ENCODE assay signal across 8 cellular contexts in the genomic region with DNA sequence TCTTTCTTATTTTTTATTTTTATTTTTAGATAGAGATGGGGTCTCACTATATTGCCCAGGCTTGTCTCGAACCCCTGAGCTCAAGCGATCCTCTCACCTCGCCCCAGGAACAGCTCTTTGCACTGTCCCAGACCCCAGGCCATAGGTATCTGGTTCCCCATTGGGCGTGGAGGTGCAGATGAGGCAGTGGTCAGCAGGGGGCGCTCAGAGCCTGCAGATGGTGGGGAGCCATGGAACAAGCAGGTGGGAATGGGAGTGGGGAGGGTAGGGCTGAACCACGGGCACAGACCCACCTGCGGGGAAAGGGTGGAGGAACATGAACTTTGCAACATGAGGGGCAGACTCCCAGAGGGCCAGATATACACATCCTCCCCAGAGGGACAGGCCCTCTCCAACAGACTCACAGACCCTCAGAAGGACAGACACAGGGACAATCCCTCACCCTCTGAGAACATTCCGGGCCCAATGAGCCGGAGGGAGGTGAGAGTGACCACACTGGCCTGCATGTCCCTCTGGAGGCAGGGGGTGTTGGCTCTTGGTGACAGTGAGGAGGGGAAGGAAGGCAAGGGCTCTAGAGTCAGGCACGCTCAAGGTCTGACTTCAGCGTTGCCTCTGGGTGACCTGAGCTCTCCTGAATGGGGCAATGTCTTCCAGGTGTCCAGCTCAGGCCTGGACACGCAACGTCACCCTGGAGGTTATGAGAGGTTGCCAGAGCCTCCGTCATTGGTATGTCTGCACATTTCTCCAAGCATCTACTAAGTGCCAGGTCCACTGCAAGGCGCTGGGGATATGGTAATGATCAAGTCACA. TPM values are rescaled to one million over a fixed set of nuclear protein-coding genes. Genes with fewer than 3 reads are reported as not detected.
DNase-seq lines count a peak whose midpoint lies in the region; ATAC-seq and TF ChIP-seq lines count a peak whose summit lies in the region.

No MANE protein-coding gene starts in this region.

- CTCF ChIA-PET in activated CD8-positive, alpha-beta memory T cell treated with anti-CD3 and anti-CD28 coated beads, Interleukin-2, amount 10 ng/mL, durations not matched to agents 7 days and 5 days (lab: Charles Lee), result interaction anchor here (0.6 to 3.6 kb wide), 32 partner anchors 8 to 728 kb away, joined by 3 to 27 read pairs (median 4); no protein-coding TSS in a partner anchor

- H3K27ac Mint-ChIP-seq in activated CD8-positive, alpha-beta memory T cell treated with anti-CD3 and anti-CD28 coated beads, Interleukin-2, amount 10 ng/mL, durations not matched to agents 7 days and 5 days, result no peak overlapping the region

- DNase-seq in BE2C (peak; percentile 84), HAP-1 (ENCODE audit: low spot score in 2 of 2) (peak; percentile 50 to 89), NCI-H82 (lab: John Stamatoyannopoulos, UW) (peak; percentile 81), epidermal melanocyte (ENCODE audit: insufficient read length, low spot score) (peak; percentile 56), mucosa of descending colon (peak; percentile 75 to 88 (median 87))
- DNase-seq in activated CD8-positive, alpha-beta memory T cell treated with anti-CD3 and anti-CD28 coated beads, Interleukin-2, amount 10 ng/mL, durations not matched to agents 7 days and 5 days, result peak; percentile 79
- DNase-seq in stimulated activated CD8-positive, alpha-beta memory T cell treated with anti-CD3 and anti-CD28 coated beads, Interleukin-7, amount 100 ng/mL, for 1 hour (ENCODE audit: low read depth in 2 of 2), result peak; percentile 32 to 57

- no peaks in the 10 kb centered on the region for H3K9me3 Mint-ChIP-seq in activated CD8-positive, alpha-beta memory T cell treated with anti-CD3 and anti-CD28 coated beads, Interleukin-2, amount 10 ng/mL, durations not matched to agents 7 days and 5 days (ENCODE audit: low read depth)

- H3K4me3 ChIP-seq in BE2C (ENCODE audit: low read depth, low read length) (no peak overlapping the region), HAP-1 (no peak overlapping the region), mucosa of descending colon (no peak overlapping the region)

- in situ Hi-C loops in HAP-1 (cut with MboI; ENCODE audit: low sequenced_read_pairs), result loop anchor here (10.0 kb wide), 2 partner anchors 168 to 828 kb away; a partner anchor contains a TSS

- ATAC-seq in activated CD8-positive, alpha-beta memory T cell treated with anti-CD3 and anti-CD28 coated beads, Interleukin-2, amount 10 ng/mL, durations not matched to agents 7 days and 5 days, result peak; percentile 58
- peak; percentile 54 for ATAC-seq in mucosa of descending colon
- ATAC-seq in GM21737 (IDR thresholded peaks at IDR 0.05; ENCODE audit: unreplicated experiment), result no peak

- no peaks in the 10 kb centered on the region for H3K27me3 ChIP-seq in BE2C
- no peaks in the 10 kb centered on the region for H3K27me3 ChIP-seq in HAP-1 (ENCODE audit: low read depth)

- H3K36me3 Mint-ChIP-seq in activated CD8-positive, alpha-beta memory T cell treated with anti-CD3 and anti-CD28 coated beads, Interleukin-2, amount 10 ng/mL, durations not matched to agents 7 days and 5 days, result no peaks in the 10 kb centered on the region

- TF ChIP-seq CTCF in BE2C (IDR thresholded peaks at IDR 0.05; ENCODE audit: low read depth, low read length), result peak; percentile 99
- TF ChIP-seq CTCF in mucosa of descending colon (IDR thresholded peaks at IDR 0.05), result peak; percentile 90

- H3K4me1 ChIP-seq in BE2C (no peaks in the 10 kb centered on the region; the same call in 1 of the 2 replicates), HAP-1 (no peaks in the 10 kb centered on the region), mucosa of descending colon (ENCODE audit: low read depth) (peaks cover 8% of the 10 kb centered on the region)

- intact Hi-C loops in mucosa of descending colon (cut with DNase I, micrococcal nuclease), result loop anchor here in 1 of 2 donors (5.0 to 10.0 kb wide), 3 partner anchors 55 to 718 kb away; no protein-coding TSS in a partner anchor

- peaks cover 3% of the 10 kb centered on the region for H3K27me3 Mint-ChIP-seq in activated CD8-positive, alpha-beta memory T cell treated with anti-CD3 and anti-CD28 coated beads, Interleukin-2, amount 10 ng/mL, durations not matched to agents 7 days and 5 days

- peaks cover 26% of the 10 kb centered on the region for H3K4me1 Mint-ChIP-seq in activated CD8-positive, alpha-beta memory T cell treated with anti-CD3 and anti-CD28 coated beads, Interleukin-2, amount 10 ng/mL, durations not matched to agents 7 days and 5 days

- H3K36me3 ChIP-seq in BE2C (no peaks in the 10 kb centered on the region), HAP-1 (replicated peaks) (no peaks in the 10 kb centered on the region), mucosa of descending colon (ENCODE audit: low read depth) (no peaks in the 10 kb centered on the region)

- no peaks in the 10 kb centered on the region for H3K9me3 ChIP-seq in BE2C
- H3K9me3 ChIP-seq in HAP-1, result no peaks in the 10 kb centered on the region
- H3K9me3 ChIP-seq in mucosa of descending colon, result no peaks in the 10 kb centered on the region

- no peak overlapping the region for H3K4me3 Mint-ChIP-seq in activated CD8-positive, alpha-beta memory T cell treated with anti-CD3 and anti-CD28 coated beads, Interleukin-2, amount 10 ng/mL, durations not matched to agents 7 days and 5 days

RNA-seq across cellular contexts. Expression of a gene that starts 34.9 kb away (rescaled TPM):
- polyA plus RNA-seq in BE2C (2012; ENCODE audit: insufficient read depth, insufficient read length, low read depth), result 0.52 TPM
- total RNA-seq in activated CD8-positive, alpha-beta memory T cell treated with anti-CD3 and anti-CD28 coated beads, Interleukin-2, amount 10 ng/mL, durations not matched to agents 7 days and 5 days, result not detected
- under 1 TPM in 1 of 3 donors, not detected in 2; 0.06 TPM for total RNA-seq in mucosa of descending colon
